8 cellular contexts compared by ENCODE assay signal in genomic region chr17:78342438-78343098, GRCh38. TPM values are rescaled to one million over a fixed set of nuclear protein-coding genes. Genes with fewer than 3 reads are reported as not detected.
DNase-seq lines count a peak whose midpoint lies in the region; ATAC-seq and TF ChIP-seq lines count a peak whose summit lies in the region.

No MANE protein-coding gene starts in this region.

- no peak overlapping the region for H3K4me3 ChIP-seq in Loucy (ENCODE audit: low read length, poor library complexity, severe bottlenecking)
- H3K4me3 ChIP-seq in brain microvascular endothelial cell (ENCODE audit: low read depth, low read length): peak overlapping the region; percentile 38
- H3K4me3 ChIP-seq in suprapubic skin: peak overlapping the region; percentile 46

- WGBS in suprapubic skin: 15% methylated on average over 26 of the region's 26 CpGs

- H3K27ac ChIP-seq in brain microvascular endothelial cell (peak overlapping the region; percentile 94), suprapubic skin (peak overlapping the region; percentile 93)

- H3K9me3 ChIP-seq in Loucy (ENCODE audit: insufficient read depth, low read depth, low read length) (no peaks in the 10 kb centered on the region), suprapubic skin (no peaks in the 10 kb centered on the region)

- H3K4me1 ChIP-seq in Loucy (ENCODE audit: insufficient read depth, low read length, poor library complexity, severe bottlenecking): peaks cover 22% of the 10 kb centered on the region
- peaks cover 67% of the 10 kb centered on the region for H3K4me1 ChIP-seq in suprapubic skin

- H3K36me3 ChIP-seq in Loucy (ENCODE audit: insufficient read depth, low read length) (no peaks in the 10 kb centered on the region), brain microvascular endothelial cell (replicated peaks) (no peaks in the 10 kb centered on the region), suprapubic skin (no peaks in the 10 kb centered on the region)

- in situ Hi-C loops in brain microvascular endothelial cell (cut with HindIII; ENCODE audit: low pct_ligation_motif_present, low sequenced_read_pairs): no loop called here

- DNase-seq in AG08395 (ENCODE audit: low spot score) (peak; percentile 85), brain microvascular endothelial cell (peak; percentile 75), kidney glomerular epithelial cell (lab: John Stamatoyannopoulos, UW) (peak; percentile 65), suprapubic skin (ENCODE audit: low spot score in 2 of 2) (peak; percentile 86 to 88), NCI-H510A (lab: John Stamatoyannopoulos, UW) (no peak), NCI-H526 treated with DMSO at 0.1 percent for 48 hours (lab: John Stamatoyannopoulos, UW) (no peak)

- TF ChIP-seq POLR2A in suprapubic skin (IDR thresholded peaks at IDR 0.05): no peak

- H3K9ac ChIP-seq in Loucy (ENCODE audit: low read depth, low read length, poor library complexity, severe bottlenecking): peak overlapping the region; percentile 43

- H3K79me2 ChIP-seq in Loucy (ENCODE audit: insufficient read depth, low read length): no peaks in the 10 kb centered on the region

- no peaks in the 10 kb centered on the region for H3F3A ChIP-seq in Loucy (ENCODE audit: low read depth)

- peak overlapping the region; percentile 54 for H3K4me2 ChIP-seq in Loucy (ENCODE audit: low read depth, low read length, poor library complexity, severe bottlenecking)

- H2AFZ ChIP-seq in Loucy (ENCODE audit: low read length): no peak overlapping the region

- H3K27me3 ChIP-seq in Loucy (ENCODE audit: insufficient read depth, low read length, poor library complexity, severe bottlenecking): no peaks in the 10 kb centered on the region
- H3K27me3 ChIP-seq in brain microvascular endothelial cell (replicated peaks): no peaks in the 10 kb centered on the region
- no peaks in the 10 kb centered on the region for H3K27me3 ChIP-seq in suprapubic skin

- no peaks in the 10 kb centered on the region for H4K20me1 ChIP-seq in Loucy (ENCODE audit: insufficient read depth, low read length, poor library complexity, severe bottlenecking)

- no peak for ATAC-seq in GM19324 (IDR thresholded peaks at IDR 0.05; ENCODE audit: low FRiP score, unreplicated experiment)

- TF ChIP-seq CTCF in Loucy (conservative IDR thresholded peaks at IDR 0.05; ENCODE audit: low read length) (no peak), brain microvascular endothelial cell (IDR thresholded peaks at IDR 0.05; ENCODE audit: low read depth, low read length, missing control alignments) (no peak), suprapubic skin (IDR thresholded peaks at IDR 0.05) (no peak)

- no peak for TF ChIP-seq EP300 in suprapubic skin (IDR thresholded peaks at IDR 0.05)

- H3K9me2 ChIP-seq in Loucy (replicated peaks; ENCODE audit: low read depth, low read length): no peaks in the 10 kb centered on the region

RNA-seq across cellular contexts. Expression of gene SOCS3, which starts 17.3 kb away (rescaled TPM):
- 100 to 1,000 TPM in 1 of 4 donors, 10 to 100 TPM in 3; 33.2 to 264 (median 60.9) TPM for total RNA-seq in suprapubic skin

RNA-seq across cellular contexts. Expression of gene PGS1, which starts 35.9 kb away (rescaled TPM):
- 10 to 100 TPM; 23.9 to 51.7 (median 34.2) TPM for total RNA-seq in suprapubic skin

Comparison
In these comparisons a context has a peak if more than half of its experiments do, and no peak if none do; other contexts are left out.
1. DNase-seq: peak in AG08395 (single experiment), brain microvascular endothelial cell (single experiment), kidney glomerular epithelial cell (single experiment) and suprapubic skin (2 of 2); none in NCI-H510A (single experiment) and NCI-H526 treated with DMSO at 0.1 percent for 48 hours (single experiment).